Comparison of ENCODE assay signal across 1 cellular context in the genomic region with DNA sequence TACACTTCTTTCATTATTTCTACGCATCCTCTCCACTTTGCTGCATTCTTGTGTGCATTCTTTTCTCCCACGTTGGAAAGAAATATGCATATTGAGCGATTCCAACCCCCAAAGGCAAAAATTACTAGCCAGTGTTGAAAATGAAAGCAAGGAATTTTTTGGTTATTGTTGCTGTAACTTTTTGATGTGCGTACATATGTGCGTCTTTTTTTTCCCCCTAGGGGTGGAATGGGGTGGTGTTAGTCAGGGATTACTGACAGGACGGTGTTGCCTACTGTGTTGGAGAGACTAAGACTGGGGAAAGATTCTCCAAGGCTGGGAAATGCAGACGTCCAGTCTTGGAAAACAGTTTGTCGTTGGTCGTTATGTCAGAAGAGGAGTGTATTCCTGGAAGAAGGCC.
TF ChIP-seq lines count a peak whose summit lies in the region.

No MANE protein-coding gene starts in this region.

TF ChIP-seq in H1, 55 proteins besides CTCF, POLR2A, EP300 and RAD21 (continued from another document):
- TF ChIP-seq, protein P1, sequence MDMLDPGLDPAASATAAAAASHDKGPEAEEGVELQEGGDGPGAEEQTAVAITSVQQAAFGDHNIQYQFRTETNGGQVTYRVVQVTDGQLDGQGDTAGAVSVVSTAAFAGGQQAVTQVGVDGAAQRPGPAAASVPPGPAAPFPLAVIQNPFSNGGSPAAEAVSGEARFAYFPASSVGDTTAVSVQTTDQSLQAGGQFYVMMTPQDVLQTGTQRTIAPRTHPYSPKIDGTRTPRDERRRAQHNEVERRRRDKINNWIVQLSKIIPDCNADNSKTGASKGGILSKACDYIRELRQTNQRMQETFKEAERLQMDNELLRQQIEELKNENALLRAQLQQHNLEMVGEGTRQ (IDR thresholded peaks at IDR 0.05; ENCODE audit: low read length), result no peak
- TF ChIP-seq EZH2 (IDR thresholded peaks at IDR 0.05; ENCODE audit: low read depth, low read length, severe bottlenecking) (no peak), TBP (IDR thresholded peaks at IDR 0.05; ENCODE audit: low read depth, low read length) (no peak)
- TF ChIP-seq, protein P2, sequence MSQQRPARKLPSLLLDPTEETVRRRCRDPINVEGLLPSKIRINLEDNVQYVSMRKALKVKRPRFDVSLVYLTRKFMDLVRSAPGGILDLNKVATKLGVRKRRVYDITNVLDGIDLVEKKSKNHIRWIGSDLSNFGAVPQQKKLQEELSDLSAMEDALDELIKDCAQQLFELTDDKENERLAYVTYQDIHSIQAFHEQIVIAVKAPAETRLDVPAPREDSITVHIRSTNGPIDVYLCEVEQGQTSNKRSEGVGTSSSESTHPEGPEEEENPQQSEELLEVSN (IDR thresholded peaks at IDR 0.05), result no peak
